In genomic region chr13:98476106-98476505, GRCh38 we compare ENCODE assay signal across 8 cellular contexts.
DNase-seq lines count a peak whose midpoint lies in the region; ATAC-seq and TF ChIP-seq lines count a peak whose summit lies in the region.

No MANE protein-coding gene starts in this region.

- H3K36me3 ChIP-seq in CD8-positive, alpha-beta memory T cell (ENCODE audit: insufficient read depth, low read length): peaks cover 28% of the 10 kb centered on the region
- H3K36me3 ChIP-seq in naive thymus-derived CD4-positive, alpha-beta T cell (ENCODE audit: control insufficient read depth in 2 of 3, insufficient read depth in 3 of 3, low read length in 3 of 3): peaks cover 0 to 39% (median 6%) of the 10 kb centered on the region in 3 experiments
- H3K36me3 ChIP-seq in uterus: no peaks in the 10 kb centered on the region

- no peak for TF ChIP-seq CTCF in uterus (IDR thresholded peaks at IDR 0.05)

- H3K36me3 Mint-ChIP-seq in CD8-positive, alpha-beta memory T cell: peaks cover 5 to 45% (median 16%) of the 10 kb centered on the region in 3 donors
- H3K36me3 Mint-ChIP-seq in naive thymus-derived CD4-positive, alpha-beta T cell: peaks cover 8 to 49% (median 36%) of the 10 kb centered on the region in 5 donors

- H3K27ac Mint-ChIP-seq in CD8-positive, alpha-beta memory T cell: peak overlapping the region; percentile 90 to 99 (median 96)
- peak overlapping the region; percentile 82 to 94 (median 86) for H3K27ac Mint-ChIP-seq in naive thymus-derived CD4-positive, alpha-beta T cell

- peaks cover 62 to 83% (median 65%) of the 10 kb centered on the region in 3 donors for H3K4me1 Mint-ChIP-seq in CD8-positive, alpha-beta memory T cell
- peaks cover 53 to 76% (median 67%) of the 10 kb centered on the region in 7 donors for H3K4me1 Mint-ChIP-seq in naive thymus-derived CD4-positive, alpha-beta T cell

- peak in 3 of 5 donors; percentile 61 to 78 (median 72) for DNase-seq in CD8-positive, alpha-beta memory T cell
- DNase-seq in activated gamma-delta T cell (lab: John Stamatoyannopoulos, UW): peak; percentile 23
- peak in 2 of 9 donors; percentile 57 to 61 for DNase-seq in naive thymus-derived CD4-positive, alpha-beta T cell
- no peak for DNase-seq in uterus
- no peak for DNase-seq in epidermal melanocyte (ENCODE audit: insufficient read length, low spot score)
- DNase-seq in SIG-M5 (lab: John Stamatoyannopoulos, UW): no peak

- POLR2A ChIA-PET in CD8-positive, alpha-beta memory T cell (lab: Charles Lee): interaction anchor here (0.6 to 1.4 kb wide), 3 partner anchors 12 to 101 kb away, joined by 3 to 4 read pairs (median 4); partner anchors contain the start of gene STK24
- POLR2A ChIA-PET in naive thymus-derived CD4-positive, alpha-beta T cell (lab: Charles Lee): interaction anchor here (0.9 to 1.7 kb wide), 6 partner anchors 9 to 101 kb away, joined by 3 to 5 read pairs (median 3); no protein-coding TSS in a partner anchor

- intact Hi-C loops in naive thymus-derived CD4-positive, alpha-beta T cell (cut with micrococcal nuclease): loop anchor here (1.0 to 10.0 kb wide), 14 partner anchors 8 to 501 kb away; partner anchors contain the start of gene STK24 (in 1 of the 2)
- intact Hi-C loops in uterus (cut with DNase I; ENCODE audit: low total_unique reads): no loop called here

- no peak for TF ChIP-seq POLR2A in uterus (IDR thresholded peaks at IDR 0.05)

- H3K9me3 ChIP-seq in CD8-positive, alpha-beta memory T cell (ENCODE audit: low read length): no peaks in the 10 kb centered on the region
- no peaks in the 10 kb centered on the region for H3K9me3 ChIP-seq in naive thymus-derived CD4-positive, alpha-beta T cell (ENCODE audit: control insufficient read depth in 2 of 3, low read length in 3 of 3)
- no peaks in the 10 kb centered on the region for H3K9me3 ChIP-seq in uterus

- H3K27me3 Mint-ChIP-seq in CD8-positive, alpha-beta memory T cell: peaks cover 0 to 3% of the 10 kb centered on the region in 2 donors
- H3K27me3 Mint-ChIP-seq in naive thymus-derived CD4-positive, alpha-beta T cell: no peaks in the 10 kb centered on the region

- H3K27me3 ChIP-seq in CD8-positive, alpha-beta memory T cell (ENCODE audit: insufficient read depth, low read length, poor library complexity, severe bottlenecking): no peaks in the 10 kb centered on the region
- no peaks in the 10 kb centered on the region for H3K27me3 ChIP-seq in naive thymus-derived CD4-positive, alpha-beta T cell (ENCODE audit: control insufficient read depth in 2 of 2, insufficient read depth in 2 of 2, low read length in 2 of 2)
- H3K27me3 ChIP-seq in uterus: no peaks in the 10 kb centered on the region

- CTCF ChIA-PET in CD8-positive, alpha-beta memory T cell (lab: Charles Lee): interaction anchor here (0.7 to 2.9 kb wide), 6 partner anchors 9 to 177 kb away, joined by 3 to 15 read pairs (median 3); no protein-coding TSS in a partner anchor
- CTCF ChIA-PET in naive thymus-derived CD4-positive, alpha-beta T cell (lab: Charles Lee): interaction anchor here (1.2 kb wide), 1 partner anchor 178 kb away, joined by 4 read pairs; no protein-coding TSS in a partner anchor

- H3K9me3 Mint-ChIP-seq in CD8-positive, alpha-beta memory T cell: no peaks in the 10 kb centered on the region
- no peaks in the 10 kb centered on the region for H3K9me3 Mint-ChIP-seq in naive thymus-derived CD4-positive, alpha-beta T cell

- peak; percentile 33 for ATAC-seq in GM21390 (IDR thresholded peaks at IDR 0.05; ENCODE audit: unreplicated experiment)
- ATAC-seq in HG03575 (IDR thresholded peaks at IDR 0.05; ENCODE audit: extremely low read depth, insufficient number of reproducible peaks, low FRiP score, unreplicated experiment): peak; percentile 6
- peak; percentile 37 for ATAC-seq in naive thymus-derived CD4-positive, alpha-beta T cell

- H3K4me3 Mint-ChIP-seq in CD8-positive, alpha-beta memory T cell: peak overlapping the region; percentile 28 to 85 (median 59)
- H3K4me3 Mint-ChIP-seq in naive thymus-derived CD4-positive, alpha-beta T cell: peak overlapping the region; percentile 52 to 86 (median 76)

- H3K4me3 ChIP-seq in CD8-positive, alpha-beta memory T cell (ENCODE audit: low read length): no peak overlapping the region
- H3K4me3 ChIP-seq in naive thymus-derived CD4-positive, alpha-beta T cell (ENCODE audit: low read length): peak overlapping the region; percentile 48
- H3K4me3 ChIP-seq in uterus: no peak overlapping the region

- H3K4me1 ChIP-seq in CD8-positive, alpha-beta memory T cell (ENCODE audit: insufficient read depth, low read length): peaks cover 51% of the 10 kb centered on the region
- H3K4me1 ChIP-seq in naive thymus-derived CD4-positive, alpha-beta T cell (ENCODE audit: control insufficient read depth in 2 of 2, insufficient read depth in 2 of 2, low read length in 2 of 2): peaks cover 34 to 36% of the 10 kb centered on the region in 2 donors
- peaks cover 0 to 17% of the 10 kb centered on the region in 2 donors for H3K4me1 ChIP-seq in uterus

- peak overlapping the region; percentile 21 for H3K27ac ChIP-seq in CD8-positive, alpha-beta memory T cell (ENCODE audit: low read depth, low read length)
- peak overlapping the region; percentile 52 for H3K27ac ChIP-seq in naive thymus-derived CD4-positive, alpha-beta T cell (ENCODE audit: low read depth, low read length)
- peak overlapping the region; percentile 14 to 58 for H3K27ac ChIP-seq in uterus

Comparison
In these comparisons a context has a peak if more than half of its experiments do, and no peak if none do; other contexts are left out.
1. DNase-seq: peak in CD8-positive, alpha-beta memory T cell (3 of 5) and activated gamma-delta T cell (single experiment); none in uterus (0 of 2), epidermal melanocyte (single experiment) and SIG-M5 (single experiment).
2. Peak in every context shown above with its lines, with median percentiles within 50 percentile points of each other: H3K27ac ChIP-seq and ATAC-seq.